9 cellular contexts compared by ENCODE assay signal in the genomic region with DNA sequence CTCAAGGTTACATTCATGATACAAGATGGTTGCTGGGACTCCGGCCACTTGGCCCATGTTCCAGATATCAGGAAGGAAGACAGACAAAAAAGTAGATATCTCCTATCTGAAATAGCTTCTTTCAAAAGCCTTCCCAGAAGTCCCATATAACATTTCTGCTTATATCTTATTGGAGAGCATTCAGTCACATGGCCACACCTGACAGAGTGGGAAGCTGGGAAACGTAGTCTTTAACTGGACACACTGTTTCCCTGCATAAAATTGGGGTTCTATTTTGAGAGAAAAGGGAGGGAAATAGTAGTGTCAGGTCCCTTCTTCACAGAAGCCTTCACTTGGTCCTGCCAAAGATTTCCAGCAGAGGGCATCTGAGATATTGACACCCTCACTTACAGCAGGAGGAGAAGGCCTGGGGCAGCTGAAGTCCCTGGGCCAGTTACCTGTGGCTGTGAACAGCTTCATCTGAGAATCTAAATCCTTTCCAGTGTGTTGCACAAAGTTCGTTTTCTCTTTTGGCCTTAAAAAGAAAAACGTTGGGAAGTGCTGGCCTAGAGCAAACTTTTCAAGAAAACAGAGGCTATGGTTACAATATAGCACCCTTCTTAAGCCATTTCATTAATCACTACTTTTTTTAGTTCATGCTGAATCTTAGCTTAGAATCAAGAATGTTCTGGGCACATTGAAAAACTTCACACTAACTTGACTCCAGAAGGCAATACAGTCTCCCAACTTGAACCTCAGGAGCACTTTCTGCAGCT. TPM values are rescaled to one million over a fixed set of nuclear protein-coding genes. Genes with fewer than 3 reads are reported as not detected.
DNase-seq lines count a peak whose midpoint lies in the region; ATAC-seq and TF ChIP-seq lines count a peak whose summit lies in the region.
"Had no signal": no experiment of that assay in that cellular context is flagged by ENCODE, and none has a peak within 500 bp of the region (broad histone marks: within the 10 kb centered on the region; RNA-seq: fewer than 3 reads in every experiment).

No MANE protein-coding gene starts in this region.

- H3K36me3 Mint-ChIP-seq in activated T-cell treated with anti-CD3 and anti-CD28 coated beads, Interleukin-2, amount 50 U/mL, for 4 hours (ENCODE audit: insufficient read depth) = peaks cover 2% of the 10 kb centered on the region

- H3K27me3 ChIP-seq in BE2C (no peaks in the 10 kb centered on the region), NT2/D1 (ENCODE audit: insufficient read depth, insufficient read length) (no peaks in the 10 kb centered on the region)
- H3K27me3 ChIP-seq: tibial nerve had no signal

- H3K36me3 ChIP-seq in BE2C (no peaks in the 10 kb centered on the region), NT2/D1 (ENCODE audit: insufficient read depth, insufficient read length, low read length) (no peaks in the 10 kb centered on the region)

- no peaks in the 10 kb centered on the region for H3K9me3 Mint-ChIP-seq in activated T-cell treated with anti-CD3 and anti-CD28 coated beads, Interleukin-2, amount 50 U/mL, for 4 hours

- peak; percentile 11 for DNase-seq in BE2C
- peak; percentile 5 for DNase-seq in NT2/D1 (ENCODE audit: low read depth, low spot score)
- DNase-seq in activated T-cell treated with anti-CD3 and anti-CD28 coated beads, Interleukin-2, amount 50 U/mL, for 4 hours = peak; percentile 63
- peak; percentile 53 for DNase-seq in globus pallidus (ENCODE audit: low spot score)
- DNase-seq in stimulated activated CD4-positive, alpha-beta T cell treated with anti-CD3 and anti-CD28 coated beads, Interleukin-1b, Interleukin-23, amount 100 ng/mL, for 24 hours (ENCODE audit: low read depth in 4 of 4, low spot score in 1 of 4) = peak; percentile 13 to 36 (median 29)
- DNase-seq in cerebellar nuclear complex (lab: John Stamatoyannopoulos, UW) = no peak

- H3K4me1 Mint-ChIP-seq in activated T-cell treated with anti-CD3 and anti-CD28 coated beads, Interleukin-2, amount 50 U/mL, for 4 hours (ENCODE audit: low read depth) = peaks cover 7% of the 10 kb centered on the region

- H3K27me3 Mint-ChIP-seq in activated T-cell treated with anti-CD3 and anti-CD28 coated beads, Interleukin-2, amount 50 U/mL, for 4 hours (ENCODE audit: low read depth) = no peaks in the 10 kb centered on the region

- no peak overlapping the region for H3K4me3 ChIP-seq in BE2C (ENCODE audit: low read depth, low read length)
- no peak overlapping the region for H3K4me3 ChIP-seq in NT2/D1 (ENCODE audit: insufficient read length, low read depth)
- H3K4me3 ChIP-seq: tibial nerve had no signal

- H3K9me3 ChIP-seq in BE2C (no peaks in the 10 kb centered on the region), NT2/D1 (ENCODE audit: insufficient read depth, low read length) (no peaks in the 10 kb centered on the region)
- H3K9me3 ChIP-seq: tibial nerve had no signal

- no peak overlapping the region for H3K9ac ChIP-seq in NT2/D1 (ENCODE audit: insufficient read length, low read depth)

- H3K4me1 ChIP-seq in BE2C (no peaks in the 10 kb centered on the region), NT2/D1 (ENCODE audit: insufficient read depth, insufficient read length) (no peaks in the 10 kb centered on the region)
- H3K4me1 ChIP-seq: tibial nerve had no signal

- ATAC-seq in GM19351 (IDR thresholded peaks at IDR 0.05; ENCODE audit: unreplicated experiment) = peak; percentile 89
- ATAC-seq in activated T-cell treated with anti-CD3 and anti-CD28 coated beads, Interleukin-2, amount 50 U/mL, for 4 hours = peak; percentile 97 to 98
- no peak for ATAC-seq in HG02610 (IDR thresholded peaks at IDR 0.05; ENCODE audit: unreplicated experiment)

- TF ChIP-seq CTCF in BE2C (IDR thresholded peaks at IDR 0.05; ENCODE audit: low read depth, low read length) = peak; percentile 18; the same call in 1 of the 2 replicates

- no peak overlapping the region for H3K4me3 Mint-ChIP-seq in activated T-cell treated with anti-CD3 and anti-CD28 coated beads, Interleukin-2, amount 50 U/mL, for 4 hours

RNA-seq across cellular contexts. Expression of gene SPEF2, which starts 33.5 kb away (rescaled TPM):
- polyA plus RNA-seq in BE2C (2012; ENCODE audit: insufficient read depth, insufficient read length, low read depth) = 1.2 TPM
- 1 to 10 TPM; 3.4 to 4.3 (median 3.4) TPM for total RNA-seq in activated T-cell treated with anti-CD3 and anti-CD28 coated beads, Interleukin-2, amount 50 U/mL, for 4 hours

Comparison
In these comparisons a context has a peak if more than half of its experiments do, and no peak if none do; other contexts are left out.
1. DNase-seq: peak in BE2C (single experiment), NT2/D1 (single experiment), activated T-cell treated with anti-CD3 and anti-CD28 coated beads, Interleukin-2, amount 50 U/mL, for 4 hours (single experiment), globus pallidus (single experiment) and stimulated activated CD4-positive, alpha-beta T cell treated with anti-CD3 and anti-CD28 coated beads, Interleukin-1b, Interleukin-23, amount 100 ng/mL, for 24 hours (4 of 4); none in cerebellar nuclear complex (0 of 2).